Comparison of ENCODE assay signal across 29 cellular contexts in genomic region chr3:53811143-53811915, GRCh38. TPM values are rescaled to one million over a fixed set of nuclear protein-coding genes. Genes with fewer than 3 reads are reported as not detected.
"Had no signal": no experiment of that assay in that cellular context is flagged by ENCODE, and none has a peak within 500 bp of the region (broad histone marks: within the 10 kb centered on the region; RNA-seq: fewer than 3 reads in every experiment).

No MANE protein-coding gene starts in this region.

- H3K27ac ChIP-seq: parathyroid adenoma, skin epidermis, testis, WERI-Rb-1 had no signal

- H3K4me3 Mint-ChIP-seq: activated CD4-positive, alpha-beta T cell treated with anti-CD3 and anti-CD28 coated beads, Interleukin-2, amount 10 ng/mL, durations not matched to agents 7 days and 5 days; activated naive CD4-positive, alpha-beta T cell treated with anti-CD3 and anti-CD28 coated beads for 36 hours; activated naive CD8-positive, alpha-beta T cell treated with anti-CD3 and anti-CD28 coated beads, Interleukin-2, amount 10 ng/mL, durations not matched to agents 7 days and 5 days; activated T-cell treated with anti-CD3 and anti-CD28 coated beads, Interleukin-2, amount 50 U/mL, for 4 hours; dendritic cell treated with granulocyte-macrophage colony-stimulating factor and Interleukin-4, amounts not matched to agents 40 ng/mL and 50 ng/mL, for 4 days; natural killer cell treated with Interleukin-12 subunit alpha and Interleukin-12 subunit beta and Interleukin-15 and Interleukin-18, amount 100 ng/mL, for 72 hours; stimulated activated memory B cell treated with anti-CD40 and anti-IgM and Interleukin-4, amounts not matched to agents 10 μg/mL and 1 μg/mL and 100 μg/mL, for 72 hours had no signal

- H3K27me3 Mint-ChIP-seq: activated CD4-positive, alpha-beta T cell treated with anti-CD3 and anti-CD28 coated beads, Interleukin-2, amount 10 ng/mL, durations not matched to agents 7 days and 5 days; activated naive CD8-positive, alpha-beta T cell treated with anti-CD3 and anti-CD28 coated beads, Interleukin-2, amount 10 ng/mL, durations not matched to agents 7 days and 5 days had no signal

- FAIRE-seq: bronchial epithelial cell, TTC549 had no signal

- H3K4me3 ChIP-seq: skin epidermis, testis had no signal

- H3K36me3 ChIP-seq: WERI-Rb-1 had no signal

- H3K9me3 ChIP-seq: testis had no signal

- H3K27me3 ChIP-seq: testis had no signal

- H3K9me3 Mint-ChIP-seq: activated CD4-positive, alpha-beta T cell treated with anti-CD3 and anti-CD28 coated beads, Interleukin-2, amount 10 ng/mL, durations not matched to agents 7 days and 5 days; activated naive CD4-positive, alpha-beta T cell treated with anti-CD3 and anti-CD28 coated beads for 36 hours; activated naive CD8-positive, alpha-beta T cell treated with anti-CD3 and anti-CD28 coated beads, Interleukin-2, amount 10 ng/mL, durations not matched to agents 7 days and 5 days; activated T-cell treated with anti-CD3 and anti-CD28 coated beads, Interleukin-2, amount 50 U/mL, for 4 hours; activated T-helper 2 cell treated with anti-CD3 and anti-CD28 coated beads, Interferon-gamma antibody, Interleukin-2, Interleukin-4, amounts not matched to agents 10 μg/mL and 5 μg/mL and 100 μg/mL, durations not matched to agents 14 hours and 24 hours and 36 hours; dendritic cell treated with granulocyte-macrophage colony-stimulating factor and Interleukin-4, amounts not matched to agents 40 ng/mL and 50 ng/mL, for 4 days; natural killer cell treated with Interleukin-12 subunit alpha and Interleukin-12 subunit beta and Interleukin-15 and Interleukin-18, amount 100 ng/mL, for 72 hours; stimulated activated memory B cell treated with anti-CD40 and anti-IgM and Interleukin-4, amounts not matched to agents 10 μg/mL and 1 μg/mL and 100 μg/mL, for 72 hours had no signal

- H3K27ac Mint-ChIP-seq: activated CD4-positive, alpha-beta T cell treated with anti-CD3 and anti-CD28 coated beads, Interleukin-2, amount 10 ng/mL, durations not matched to agents 7 days and 5 days; activated naive CD4-positive, alpha-beta T cell treated with anti-CD3 and anti-CD28 coated beads for 36 hours; activated naive CD8-positive, alpha-beta T cell treated with anti-CD3 and anti-CD28 coated beads, Interleukin-2, amount 10 ng/mL, durations not matched to agents 7 days and 5 days; activated T-helper 2 cell treated with anti-CD3 and anti-CD28 coated beads, Interferon-gamma antibody, Interleukin-2, Interleukin-4, amounts not matched to agents 10 μg/mL and 5 μg/mL and 100 μg/mL, durations not matched to agents 14 hours and 24 hours and 36 hours; dendritic cell treated with granulocyte-macrophage colony-stimulating factor and Interleukin-4, amounts not matched to agents 40 ng/mL and 50 ng/mL, for 4 days; natural killer cell treated with Interleukin-12 subunit alpha and Interleukin-12 subunit beta and Interleukin-15 and Interleukin-18, amount 100 ng/mL, for 72 hours; stimulated activated memory B cell treated with anti-CD40 and anti-IgM and Interleukin-4, amounts not matched to agents 10 μg/mL and 1 μg/mL and 100 μg/mL, for 72 hours had no signal

- H3K4me1 Mint-ChIP-seq: activated CD4-positive, alpha-beta T cell treated with anti-CD3 and anti-CD28 coated beads, Interleukin-2, amount 10 ng/mL, durations not matched to agents 7 days and 5 days; activated naive CD8-positive, alpha-beta T cell treated with anti-CD3 and anti-CD28 coated beads, Interleukin-2, amount 10 ng/mL, durations not matched to agents 7 days and 5 days had no signal

- H2AFZ ChIP-seq: parathyroid adenoma had no signal

- ATAC-seq: activated T-cell treated with anti-CD3 and anti-CD28 coated beads, Interleukin-2, amount 50 U/mL, for 4 hours; left ventricle myocardium superior; natural killer cell treated with Interleukin-12 subunit alpha and Interleukin-12 subunit beta and Interleukin-15 and Interleukin-18, amount 100 ng/mL, for 72 hours; right cardiac atrium; stimulated activated memory B cell treated with anti-CD40 and anti-IgM and Interleukin-4, amounts not matched to agents 10 μg/mL and 1 μg/mL and 100 μg/mL, for 72 hours had no signal

- H3K79me2 ChIP-seq: parathyroid adenoma had no signal

- DNase-seq: activated CD4-positive, alpha-beta T cell treated with anti-CD3 and anti-CD28 coated beads, Interleukin-2, amount 10 ng/mL, durations not matched to agents 7 days and 5 days; activated CD4-positive, CD25-positive, alpha-beta regulatory T cell treated with anti-CD3 and anti-CD28 coated beads, Interleukin-2, amount 50 U/mL, for 72 hours; activated CD8-positive, alpha-beta memory T cell treated with anti-CD3 and anti-CD28 coated beads, Interleukin-2, amount 50 U/mL, for 4 hours; activated naive CD4-positive, alpha-beta T cell treated with anti-CD3 and anti-CD28 coated beads for 36 hours; activated naive CD8-positive, alpha-beta T cell treated with anti-CD3 and anti-CD28 coated beads, Interleukin-2, amount 10 ng/mL, durations not matched to agents 7 days and 5 days; activated T-cell treated with anti-CD3 and anti-CD28 coated beads, Interleukin-2, amount 50 U/mL, for 4 hours; amniotic stem cell; cerebellar nuclear complex; effector CD4-positive, alpha-beta T cell; erythroblast; foreskin fibroblast; kidney glomerular epithelial cell; left ventricle myocardium superior; midbrain; right cardiac atrium; stimulated activated CD4-positive, alpha-beta T cell treated with anti-CD3 and anti-CD28 coated beads, Interleukin-2, amount 100 ng/mL, for 24 hours; T-helper 1 cell; testis; WERI-Rb-1 had no signal

- H3K9ac ChIP-seq: parathyroid adenoma had no signal

- H3K36me3 Mint-ChIP-seq: activated naive CD8-positive, alpha-beta T cell treated with anti-CD3 and anti-CD28 coated beads, Interleukin-2, amount 10 ng/mL, durations not matched to agents 7 days and 5 days; natural killer cell treated with Interleukin-12 subunit alpha and Interleukin-12 subunit beta and Interleukin-15 and Interleukin-18, amount 100 ng/mL, for 72 hours had no signal

RNA-seq across cellular contexts. Expression of gene IL17RB, which starts 35.0 kb away (rescaled TPM):
- total RNA-seq: bronchial epithelial cell, glomerular endothelial cell, pulmonary artery endothelial cell had no signal
